ENCODE assay signal across 12 cellular contexts in the genomic region with DNA sequence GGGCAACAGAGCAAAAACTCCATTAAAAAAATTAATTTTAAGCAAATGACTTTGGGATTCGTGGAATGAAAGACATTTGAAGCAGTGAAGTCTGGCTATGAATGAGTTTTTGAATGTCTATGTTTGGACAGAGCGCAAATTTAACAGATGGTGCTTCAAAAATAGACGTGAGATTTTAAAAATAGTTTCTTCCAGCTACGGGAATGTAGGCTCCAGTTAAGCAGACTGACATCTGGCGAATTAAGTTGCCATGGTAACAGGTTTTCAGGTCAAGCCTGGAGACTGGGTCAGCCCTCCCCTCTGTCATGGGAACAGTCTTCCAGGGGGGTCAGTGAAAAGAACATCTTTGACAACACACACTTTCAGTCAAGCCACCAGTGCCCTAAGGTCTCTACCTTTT.
DNase-seq lines count a peak whose midpoint lies in the region; ATAC-seq and TF ChIP-seq lines count a peak whose summit lies in the region.
"Had no signal": no experiment of that assay in that cellular context is flagged by ENCODE, and none has a peak within 500 bp of the region (broad histone marks: within the 10 kb centered on the region; RNA-seq: fewer than 3 reads in every experiment).

No MANE protein-coding gene starts in this region.

- TF ChIP-seq CTCF in AG10803 (conservative IDR thresholded peaks at IDR 0.05; ENCODE audit: low read length) (no peak), nephron (IDR thresholded peaks at IDR 0.05; ENCODE audit: unreplicated experiment in 3 of 3) (no peak)

- H3K27me3 Mint-ChIP-seq in nephron (ENCODE audit: low read depth): no peaks in the 10 kb centered on the region
- H3K27me3 Mint-ChIP-seq in natural killer cell treated with Interleukin-12 subunit alpha and Interleukin-12 subunit beta and Interleukin-15 and Interleukin-18, amount 100 ng/mL, for 72 hours: peaks cover 0 to 6% of the 10 kb centered on the region in 2 donors

- peaks cover 49% of the 10 kb centered on the region for H3K4me1 Mint-ChIP-seq in nephron
- H3K4me1 Mint-ChIP-seq in natural killer cell treated with Interleukin-12 subunit alpha and Interleukin-12 subunit beta and Interleukin-15 and Interleukin-18, amount 100 ng/mL, for 72 hours (ENCODE audit: low read depth in 2 of 2): peaks cover 6% of the 10 kb centered on the region in 2 donors

- H3K36me3 Mint-ChIP-seq in nephron (ENCODE audit: low read depth): peaks cover 9% of the 10 kb centered on the region
- no peaks in the 10 kb centered on the region for H3K36me3 Mint-ChIP-seq in natural killer cell treated with Interleukin-12 subunit alpha and Interleukin-12 subunit beta and Interleukin-15 and Interleukin-18, amount 100 ng/mL, for 72 hours

- DNase-seq in AG10803 (ENCODE audit: low read depth) (peak; percentile 86), NCI-H446 (lab: John Stamatoyannopoulos, UW) (peak; percentile 46 to 88), fibroblast of the conjunctiva (ENCODE audit: low read depth) (peak; percentile 55), germinal center (ENCODE audit: low spot score) (no peak)
- no peak for DNase-seq in natural killer cell treated with Interleukin-12 subunit alpha and Interleukin-12 subunit beta and Interleukin-15 and Interleukin-18, amount 100 ng/mL, for 72 hours (ENCODE audit: low spot score)
- DNase-seq: amniotic stem cell, erythroblast, lower lobe of right lung had no signal

- H3K27ac Mint-ChIP-seq in nephron: peak overlapping the region; percentile 85 to 89 (median 89)
- H3K27ac Mint-ChIP-seq in natural killer cell treated with Interleukin-12 subunit alpha and Interleukin-12 subunit beta and Interleukin-15 and Interleukin-18, amount 100 ng/mL, for 72 hours: no peak overlapping the region

- ATAC-seq in HG02884 (IDR thresholded peaks at IDR 0.05; ENCODE audit: unreplicated experiment): no peak
- ATAC-seq in HG02763 (IDR thresholded peaks at IDR 0.05; ENCODE audit: unreplicated experiment): no peak
- ATAC-seq in natural killer cell treated with Interleukin-12 subunit alpha and Interleukin-12 subunit beta and Interleukin-15 and Interleukin-18, amount 100 ng/mL, for 72 hours: no peak

- no peak overlapping the region for H3K4me3 Mint-ChIP-seq in nephron
- H3K4me3 Mint-ChIP-seq in natural killer cell treated with Interleukin-12 subunit alpha and Interleukin-12 subunit beta and Interleukin-15 and Interleukin-18, amount 100 ng/mL, for 72 hours: no peak overlapping the region

- no peaks in the 10 kb centered on the region for H3K9me3 Mint-ChIP-seq in nephron
- H3K9me3 Mint-ChIP-seq in natural killer cell treated with Interleukin-12 subunit alpha and Interleukin-12 subunit beta and Interleukin-15 and Interleukin-18, amount 100 ng/mL, for 72 hours: no peaks in the 10 kb centered on the region

- no peak overlapping the region for H3K4me3 ChIP-seq in AG10803 (ENCODE audit: low read length)
- H3K4me3 ChIP-seq: HAP-1, lower lobe of right lung had no signal

Comparison
In these comparisons a context has a peak if more than half of its experiments do, and no peak if none do; other contexts are left out.
1. DNase-seq: peak in AG10803 (single experiment), NCI-H446 (2 of 2) and fibroblast of the conjunctiva (single experiment); none in germinal center (single experiment) and natural killer cell treated with Interleukin-12 subunit alpha and Interleukin-12 subunit beta and Interleukin-15 and Interleukin-18, amount 100 ng/mL, for 72 hours (single experiment).
2. H3K27ac Mint-ChIP-seq: peak in nephron (3 of 3); none in natural killer cell treated with Interleukin-12 subunit alpha and Interleukin-12 subunit beta and Interleukin-15 and Interleukin-18, amount 100 ng/mL, for 72 hours (0 of 2).